Comparison of ENCODE assay signal across 16 cellular contexts in genomic region chr6:114323784-114324183, GRCh38. TPM values are rescaled to one million over a fixed set of nuclear protein-coding genes. Genes with fewer than 3 reads are reported as not detected.
A peak's percentile ranks its signal among the peaks of the same experiment; 100 is the strongest.
DNase-seq lines count a peak whose midpoint lies in the region; ATAC-seq and TF ChIP-seq lines count a peak whose summit lies in the region.
"Had no signal": no experiment of that assay in that cellular context is flagged by ENCODE, and none has a peak within 500 bp of the region (broad histone marks: within the 10 kb centered on the region; RNA-seq: fewer than 3 reads in every experiment).

No MANE protein-coding gene starts in this region.

- peaks cover 61% of the 10 kb centered on the region for H3K4me1 ChIP-seq in iPS-20b (ENCODE audit: insufficient read depth, low read length)
- peaks cover 22% of the 10 kb centered on the region for H3K4me1 ChIP-seq in neural progenitor cell

- H3K36me3 Mint-ChIP-seq in WTC11 (no peaks in the 10 kb centered on the region), neural progenitor cell (no peaks in the 10 kb centered on the region)
- H3K36me3 Mint-ChIP-seq: CD4-positive, alpha-beta memory T cell had no signal

- no peaks in the 10 kb centered on the region for H3K27me3 Mint-ChIP-seq in WTC11 (ENCODE audit: low read depth)
- no peaks in the 10 kb centered on the region for H3K27me3 Mint-ChIP-seq in neural progenitor cell (ENCODE audit: insufficient read depth, low read depth)

- no peaks in the 10 kb centered on the region for H3K9me3 Mint-ChIP-seq in WTC11
- H3K9me3 Mint-ChIP-seq in neural progenitor cell: no peaks in the 10 kb centered on the region
- H3K9me3 Mint-ChIP-seq: HFFc6 had no signal

- no peaks in the 10 kb centered on the region for H3K9me3 ChIP-seq in iPS-20b (ENCODE audit: insufficient read depth, low read depth, low read length)
- H3K9me3 ChIP-seq in neural progenitor cell (ENCODE audit: low read depth): no peaks in the 10 kb centered on the region

- no peaks in the 10 kb centered on the region for H4K20me1 ChIP-seq in neural progenitor cell (ENCODE audit: low read depth)

- H3K27ac ChIP-seq in iPS-20b (ENCODE audit: low read length) (peak overlapping the region; percentile 62), neural progenitor cell (no peak overlapping the region)
- H3K27ac ChIP-seq: GM23248 had no signal

- H3K4me1 Mint-ChIP-seq in WTC11 (peaks cover 87% of the 10 kb centered on the region), neural progenitor cell (peaks cover 13% of the 10 kb centered on the region)
- H3K4me1 Mint-ChIP-seq: B cell; CD4-positive, alpha-beta memory T cell had no signal

- DNase-seq in H7: peak; percentile 18
- no peak for DNase-seq in WTC11 (ENCODE audit: low spot score)
- peak; percentile 14 for DNase-seq in neural progenitor cell (ENCODE audit: low spot score)
- DNase-seq in stimulated activated naive CD8-positive, alpha-beta T cell treated with anti-CD3 and anti-CD28 coated beads, Interleukin-15, Interleukin-2, amounts not matched to agents 100 U/mL and 50 U/mL, for 24 hours: no peak
- no peak for DNase-seq in NCI-H1092 treated with DMSO at 0.1 percent for 48 hours (lab: John Stamatoyannopoulos, UW)
- no peak for DNase-seq in omental fat pad (ENCODE audit: low spot score)
- DNase-seq: C1 segment of cervical spinal cord; CD4-positive, alpha-beta memory T cell; DND-41; GF-D8; GM23248; HCEC 1CT; HFFc6 had no signal

- H3K4me3 ChIP-seq in H7 (ENCODE audit: insufficient read depth, low read depth, low read length) (no peak overlapping the region), iPS-20b (ENCODE audit: low read length) (peak overlapping the region; percentile 12; the same call in 1 of the 2 replicates), neural progenitor cell (no peak overlapping the region)
- H3K4me3 ChIP-seq: GM23248, K562 had no signal

- POLR2A ChIA-PET in WTC11 (lab: Charles Lee): no interaction called here

- H3K9ac ChIP-seq in iPS-20b (ENCODE audit: low read depth, low read length): peak overlapping the region; percentile 22; the same call in 1 of the 2 replicates
- no peak overlapping the region for H3K9ac ChIP-seq in neural progenitor cell
- H3K9ac ChIP-seq: GM23248 had no signal

- TF ChIP-seq CTCF in WTC11 (IDR thresholded peaks at IDR 0.05): no peak
- TF ChIP-seq CTCF in neural progenitor cell (IDR thresholded peaks at IDR 0.05): no peak
- no peak for TF ChIP-seq CTCF in omental fat pad (IDR thresholded peaks at IDR 0.05)

- peaks cover 8% of the 10 kb centered on the region for H3K79me2 ChIP-seq in neural progenitor cell (ENCODE audit: low read depth)

- H3K36me3 ChIP-seq in H7 (replicated peaks; ENCODE audit: control insufficient read depth, insufficient read depth, low read length) (no peaks in the 10 kb centered on the region), iPS-20b (ENCODE audit: insufficient read depth, low read depth, low read length) (no peaks in the 10 kb centered on the region), neural progenitor cell (no peaks in the 10 kb centered on the region)

- peaks cover 7% of the 10 kb centered on the region for H3F3A ChIP-seq in neural progenitor cell (ENCODE audit: low read depth)

- no peak overlapping the region for H3K4me2 ChIP-seq in neural progenitor cell

- H3K27ac Mint-ChIP-seq in WTC11 (peak overlapping the region; percentile 81), neural progenitor cell (no peak overlapping the region)
- H3K27ac Mint-ChIP-seq: B cell; CD4-positive, alpha-beta memory T cell; HFFc6 had no signal

- ATAC-seq in WTC11: peak; percentile 82
- no peak for ATAC-seq in stimulated activated naive CD8-positive, alpha-beta T cell treated with anti-CD3 and anti-CD28 coated beads, Interleukin-15, Interleukin-2, amounts not matched to agents 100 U/mL and 50 U/mL, for 24 hours
- no peak for ATAC-seq in omental fat pad (ENCODE audit: low FRiP score)
- ATAC-seq: K562 had no signal

- CTCF ChIA-PET in WTC11 (lab: Charles Lee): interaction anchor here (1.0 to 1.3 kb wide), 4 partner anchors 16 to 353 kb away, joined by 3 to 4 read pairs (median 3); partner anchors contain the start of genes HDAC2 and HS3ST5

- peak overlapping the region; percentile 22 for H2AFZ ChIP-seq in neural progenitor cell (replicated peaks)
- H2AFZ ChIP-seq: GM23248 had no signal

- no peaks in the 10 kb centered on the region for H3K27me3 ChIP-seq in H7 (ENCODE audit: control insufficient read depth, insufficient read depth, low read length)
- no peaks in the 10 kb centered on the region for H3K27me3 ChIP-seq in iPS-20b (ENCODE audit: insufficient read depth, low read length)
- no peaks in the 10 kb centered on the region for H3K27me3 ChIP-seq in neural progenitor cell

- H3K4me3 Mint-ChIP-seq in WTC11 (no peak overlapping the region), neural progenitor cell (no peak overlapping the region)
- H3K4me3 Mint-ChIP-seq: B cell; CD4-positive, alpha-beta memory T cell; HFFc6 had no signal

TF ChIP-seq in WTC11, 78 proteins besides CTCF, POLR2A, EP300 and RAD21 (continues in another document):
- no peak for TF ChIP-seq ZNF317 (CRISPR knock-in tag; IDR thresholded peaks at IDR 0.05; ENCODE audit: borderline replicate concordance, low read depth)
- TF ChIP-seq SMAD4 (CRISPR knock-in tag; IDR thresholded peaks at IDR 0.05): no peak
- no peak for TF ChIP-seq STAT6 (CRISPR knock-in tag; conservative IDR thresholded peaks at IDR 0.05; ENCODE audit: low read depth)
- no peak for TF ChIP-seq FOXP4 (CRISPR knock-in tag; IDR thresholded peaks at IDR 0.05)
- no peak for TF ChIP-seq ZNF532 (CRISPR knock-in tag; IDR thresholded peaks at IDR 0.05; ENCODE audit: borderline replicate concordance)

RNA-seq across cellular contexts. Expression of gene HS3ST5, which starts 19.0 kb away (rescaled TPM):
- 0.55 and 0.78 TPM in 2 replicates for total RNA-seq in H7 (2014; rRNA removed; shearing (Covaris generic))
- total RNA-seq in WTC11 (2021) (8.1 to 8.7 TPM (median 8.6 TPM) in 3 replicates), neural progenitor cell (ENCODE audit: low replicate concordance) (0.34 and 0.37 TPM in 2 replicates), omental fat pad (not detected)
- total RNA-seq: B cell; CD4-positive, alpha-beta memory T cell; GM23248; HFFc6; K562 had no signal

Comparison
In these comparisons a context has a peak if more than half of its experiments do, and no peak if none do; other contexts are left out.
1. DNase-seq: peak in H7 (single experiment) and neural progenitor cell (single experiment); none in WTC11 (single experiment), stimulated activated naive CD8-positive, alpha-beta T cell treated with anti-CD3 and anti-CD28 coated beads, Interleukin-15, Interleukin-2, amounts not matched to agents 100 U/mL and 50 U/mL, for 24 hours (single experiment), NCI-H1092 treated with DMSO at 0.1 percent for 48 hours (single experiment) and omental fat pad (single experiment).